ENCODE assay signal across 10 cellular contexts in the genomic region with DNA sequence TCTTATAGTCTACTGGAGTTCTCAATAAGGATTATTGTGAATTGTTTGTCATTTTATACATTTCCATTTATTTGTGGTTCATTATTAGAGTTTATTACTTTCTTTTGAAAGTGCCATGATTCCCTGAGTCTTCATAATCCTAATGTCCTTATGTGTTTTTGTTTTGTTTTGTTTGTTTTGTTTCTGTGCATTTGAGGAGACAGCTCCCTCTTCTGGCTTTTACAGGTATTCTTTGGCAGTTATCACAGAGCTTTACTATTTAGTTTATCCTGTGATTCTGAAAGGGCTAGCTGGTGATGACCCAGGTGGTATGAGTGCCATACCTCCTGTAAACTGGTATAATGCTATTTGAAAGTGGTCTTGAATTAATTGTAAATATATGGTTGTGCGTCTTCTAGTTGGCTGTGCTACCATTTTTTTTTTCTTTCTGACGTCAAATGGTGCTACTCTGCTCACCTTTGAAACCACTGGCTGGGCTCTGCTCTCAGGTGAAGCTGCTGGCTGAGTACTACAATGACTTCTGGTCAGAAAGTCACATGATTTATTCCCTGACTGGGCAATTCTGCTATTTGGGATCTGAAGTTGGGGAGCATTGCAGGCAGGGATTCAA.
DNase-seq lines count a peak whose midpoint lies in the region; ATAC-seq and TF ChIP-seq lines count a peak whose summit lies in the region.
"Had no signal": no experiment of that assay in that cellular context is flagged by ENCODE, and none has a peak within 500 bp of the region (broad histone marks: within the 10 kb centered on the region; RNA-seq: fewer than 3 reads in every experiment).

No MANE protein-coding gene starts in this region.

- intact Hi-C loops in sigmoid colon (cut with DNase I) = no loop called here

- H3K9ac ChIP-seq in SK-N-SH = no peak overlapping the region

- H3K9me2 ChIP-seq in SK-N-SH = no peaks in the 10 kb centered on the region

- H3K9me3 ChIP-seq in SK-N-SH (no peaks in the 10 kb centered on the region), iPS DF 6.9 (ENCODE audit: control insufficient read depth, insufficient read depth, low read length) (no peaks in the 10 kb centered on the region), sigmoid colon (peaks cover 0 to 6% (median 0%) of the 10 kb centered on the region in 4 donors)
- H3K9me3 ChIP-seq: SJCRH30 had no signal

- H3K27me3 ChIP-seq in SK-N-SH (ENCODE audit: insufficient read depth) = no peaks in the 10 kb centered on the region
- no peaks in the 10 kb centered on the region for H3K27me3 ChIP-seq in iPS DF 6.9 (ENCODE audit: control insufficient read depth, insufficient read depth, low read length)
- H3K27me3 ChIP-seq in sigmoid colon = no peaks in the 10 kb centered on the region
- H3K27me3 ChIP-seq: right atrium auricular region, SJCRH30 had no signal

- H3F3A ChIP-seq in SK-N-SH (replicated peaks; ENCODE audit: insufficient read depth) = no peaks in the 10 kb centered on the region

- H3K4me3 ChIP-seq in SK-N-SH (ENCODE audit: low read depth in 2 of 2, low read length in 1 of 2) = no peak overlapping the region; a peak in 1 of 4 replicates
- no peak overlapping the region for H3K4me3 ChIP-seq in iPS DF 6.9 (ENCODE audit: low read length)
- no peak overlapping the region for H3K4me3 ChIP-seq in sigmoid colon
- H3K4me3 ChIP-seq: right atrium auricular region, SJCRH30 had no signal

- TF ChIP-seq POLR2A in sigmoid colon (IDR thresholded peaks at IDR 0.05) = no peak

- WGBS in SK-N-SH (ENCODE audit: low lambda C conversion rate) = 13% methylated on average over 2 of the region's 2 CpGs
- no CpG with 5 or more reads among the region's 2 CpGs for WGBS in iPS DF 6.9 (ENCODE audit: insufficient coverage, insufficient read length)
- 52 to 64% methylated on average over 2 of the region's 2 CpGs for WGBS in sigmoid colon, 2 donors

- peak; percentile 80 for TF ChIP-seq RAD21 in SK-N-SH (IDR thresholded peaks at IDR 0.05; ENCODE audit: low read length)

- peak; percentile 75 for DNase-seq in DMS53 treated with DMSO at 0.1 percent for 48 hours (lab: John Stamatoyannopoulos, UW; ENCODE audit: unreplicated experiment)
- peak; percentile 7 for DNase-seq in SK-N-SH
- peak; percentile 16 for DNase-seq in iPS DF 6.9 (ENCODE audit: low read depth, low spot score)
- no peak for DNase-seq in NCI-H1092 treated with DMSO at 0.1 percent for 48 hours (lab: John Stamatoyannopoulos, UW)
- no peak for DNase-seq in sigmoid colon

- no peaks in the 10 kb centered on the region for H3K79me2 ChIP-seq in SK-N-SH (ENCODE audit: insufficient read depth)

- H3K4me1 ChIP-seq in SK-N-SH (ENCODE audit: control insufficient read depth in 1 of 2, insufficient read depth in 2 of 2, low read depth in 1 of 2, low read length in 1 of 2) = no peaks in the 10 kb centered on the region
- no peaks in the 10 kb centered on the region for H3K4me1 ChIP-seq in iPS DF 6.9 (ENCODE audit: control insufficient read depth, insufficient read depth, low read length)
- no peaks in the 10 kb centered on the region for H3K4me1 ChIP-seq in sigmoid colon
- H3K4me1 ChIP-seq: right atrium auricular region, SJCRH30 had no signal

- TF ChIP-seq EP300 in SK-N-SH (IDR thresholded peaks at IDR 0.05; ENCODE audit: borderline replicate concordance in 1 of 2, low read depth in 1 of 2, low read length in 1 of 2) = no peak
- no peak for TF ChIP-seq EP300 in sigmoid colon (IDR thresholded peaks at IDR 0.05)

- no peak overlapping the region for H3K4me2 ChIP-seq in SK-N-SH

- H4K20me1 ChIP-seq in SK-N-SH (ENCODE audit: insufficient read depth) = no peaks in the 10 kb centered on the region

- TF ChIP-seq CTCF in SK-N-SH (IDR thresholded peaks at IDR 0.05) (peak; percentile 58), sigmoid colon (IDR thresholded peaks at IDR 0.05) (no peak)

- H3K27ac ChIP-seq in SK-N-SH (ENCODE audit: low read depth in 2 of 2, low read length in 1 of 2) (no peak overlapping the region), iPS DF 6.9 (ENCODE audit: low read length) (no peak overlapping the region), sigmoid colon (no peak overlapping the region)
- H3K27ac ChIP-seq: right atrium auricular region, SJCRH30 had no signal

- CTCF ChIA-PET in SK-N-SH (lab: Yijun Ruan, JAX) = interaction anchor here (0.6 to 2.4 kb wide), 29 partner anchors 10 to 1874 kb away, joined by 3 to 86 read pairs (median 3); no protein-coding TSS in a partner anchor

- H2AFZ ChIP-seq in SK-N-SH (ENCODE audit: low read depth) = no peak overlapping the region

- no peaks in the 10 kb centered on the region for H3K36me3 ChIP-seq in SK-N-SH (replicated peaks in 1 of 2; ENCODE audit: control insufficient read depth in 1 of 2, insufficient read depth in 2 of 2, low read length in 1 of 2)
- no peaks in the 10 kb centered on the region for H3K36me3 ChIP-seq in iPS DF 6.9 (ENCODE audit: control insufficient read depth, insufficient read depth, low read length)
- no peaks in the 10 kb centered on the region for H3K36me3 ChIP-seq in sigmoid colon
- H3K36me3 ChIP-seq: right atrium auricular region, SJCRH30 had no signal

- ATAC-seq in HG02981 (IDR thresholded peaks at IDR 0.05; ENCODE audit: unreplicated experiment) (peak; percentile 57), GM18861 (IDR thresholded peaks at IDR 0.05; ENCODE audit: unreplicated experiment) (no peak), GM21737 (IDR thresholded peaks at IDR 0.05; ENCODE audit: unreplicated experiment) (no peak)

- POLR2A ChIA-PET in SK-N-SH (lab: Yijun Ruan, JAX) = interaction anchor here (0.6 kb wide), 1 partner anchor 677 kb away, joined by 3 read pairs; no protein-coding TSS in a partner anchor

TF ChIP-seq in SK-N-SH, 30 proteins besides CTCF, POLR2A, EP300 and RAD21:
- TF ChIP-seq MEF2A (IDR thresholded peaks at IDR 0.05; ENCODE audit: borderline replicate concordance, low read depth) = no peak
- peak; percentile 66 for TF ChIP-seq SMC3 (IDR thresholded peaks at IDR 0.05; ENCODE audit: low read depth, low read length)

Comparison
In these comparisons a context has a peak if more than half of its experiments do, and no peak if none do; other contexts are left out.
1. DNase-seq: peak in DMS53 treated with DMSO at 0.1 percent for 48 hours (single experiment), SK-N-SH (single experiment) and iPS DF 6.9 (single experiment); none in NCI-H1092 treated with DMSO at 0.1 percent for 48 hours (single experiment) and sigmoid colon (single experiment).